11 cellular contexts compared by ENCODE assay signal in the genomic region with DNA sequence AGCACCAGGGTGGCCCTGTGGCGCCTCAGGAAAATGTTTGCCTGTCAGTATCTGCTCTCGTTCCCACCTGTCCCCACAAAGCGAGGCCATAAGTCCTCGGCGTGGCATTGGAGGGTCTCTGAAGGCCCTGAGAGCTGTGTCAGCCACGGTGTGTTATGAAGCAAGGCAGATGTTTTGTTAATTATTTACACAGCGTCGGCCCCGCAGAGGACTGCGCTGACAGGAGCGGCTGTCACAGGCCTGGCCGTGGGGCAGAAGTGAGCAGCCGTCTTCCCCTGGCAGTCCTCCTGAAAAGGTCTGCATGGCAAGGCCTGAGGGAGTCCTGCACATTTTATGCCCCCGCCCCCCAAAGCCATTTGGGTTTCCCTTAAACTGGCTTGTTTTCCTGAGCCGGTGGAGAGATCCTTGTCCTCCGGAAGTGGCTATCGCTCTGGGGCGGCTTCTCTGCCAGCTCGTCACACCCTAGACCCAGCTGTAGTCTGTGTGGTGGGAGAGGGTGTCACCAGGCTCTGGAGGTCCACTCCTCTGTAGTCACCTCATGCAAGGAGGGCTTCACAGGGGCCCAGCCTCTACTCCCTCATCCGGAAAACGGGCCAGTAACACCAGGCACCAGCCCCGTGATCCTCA. TPM values are rescaled to one million over a fixed set of nuclear protein-coding genes. Genes with fewer than 3 reads are reported as not detected.
DNase-seq lines count a peak whose midpoint lies in the region; ATAC-seq and TF ChIP-seq lines count a peak whose summit lies in the region.
"Had no signal": no experiment of that assay in that cellular context is flagged by ENCODE, and none has a peak within 500 bp of the region (broad histone marks: within the 10 kb centered on the region; RNA-seq: fewer than 3 reads in every experiment).

No MANE protein-coding gene starts in this region.

- ATAC-seq in GM19463 (IDR thresholded peaks at IDR 0.05; ENCODE audit: unreplicated experiment) (peak; percentile 29), memory B cell (ENCODE audit: low read depth) (no peak)
- ATAC-seq: stimulated activated naive CD8-positive, alpha-beta T cell treated with anti-CD3 and anti-CD28 coated beads, Interleukin-15, Interleukin-2, amounts not matched to agents 100 U/mL and 50 U/mL, for 24 hours had no signal

- CTCF ChIA-PET in CD4-positive, alpha-beta memory T cell (lab: Charles Lee; ENCODE audit: partially characterized antibody), result no interaction called here

- H3K9ac ChIP-seq in adipocyte (ENCODE audit: low read length), result peak overlapping the region; percentile 39

- intact Hi-C loops in tibial artery (cut with DNase I; ENCODE audit: low total_unique reads), result no loop called here
- intact Hi-C loops in CD4-positive, alpha-beta memory T cell (cut with micrococcal nuclease), result no loop called here

- peak overlapping the region; percentile 96 for H3K4me3 Mint-ChIP-seq in memory B cell
- H3K4me3 Mint-ChIP-seq in CD4-positive, alpha-beta memory T cell, result no peak overlapping the region

- peaks cover 60% of the 10 kb centered on the region for H3K4me1 Mint-ChIP-seq in memory B cell
- peaks cover 24 to 82% (median 47%) of the 10 kb centered on the region in 4 donors for H3K4me1 Mint-ChIP-seq in CD4-positive, alpha-beta memory T cell

- peak overlapping the region; percentile 24 for H3K4me3 ChIP-seq in adipocyte (ENCODE audit: low read length)
- H3K4me3 ChIP-seq in tibial artery, result peak overlapping the region; percentile 1 to 22
- H3K4me3 ChIP-seq in CD4-positive, alpha-beta memory T cell (ENCODE audit: low read length in 2 of 2), result no peak overlapping the region

- H3K27me3 ChIP-seq in adipocyte (replicated peaks; ENCODE audit: control insufficient read depth, insufficient read depth, low read length) (no peaks in the 10 kb centered on the region), tibial artery (no peaks in the 10 kb centered on the region)
- H3K27me3 ChIP-seq in CD4-positive, alpha-beta memory T cell (ENCODE audit: insufficient read depth, low read length), result no peaks in the 10 kb centered on the region

- peaks cover 69% of the 10 kb centered on the region for H3K4me1 ChIP-seq in adipocyte (ENCODE audit: control insufficient read depth, insufficient read depth, low read length)
- H3K4me1 ChIP-seq in tibial artery, result peaks cover 8 to 88% (median 81%) of the 10 kb centered on the region in 4 donors
- peaks cover 39% of the 10 kb centered on the region for H3K4me1 ChIP-seq in CD4-positive, alpha-beta memory T cell (ENCODE audit: insufficient read depth, low read length)

- H3K9me3 ChIP-seq in adipocyte (ENCODE audit: control insufficient read depth, low read length) (no peaks in the 10 kb centered on the region), tibial artery (no peaks in the 10 kb centered on the region)
- H3K9me3 ChIP-seq in CD4-positive, alpha-beta memory T cell (ENCODE audit: control insufficient read depth in 1 of 2, low read length in 2 of 2), result no peaks in the 10 kb centered on the region

- H3K27me3 Mint-ChIP-seq in memory B cell, result no peaks in the 10 kb centered on the region
- no peaks in the 10 kb centered on the region for H3K27me3 Mint-ChIP-seq in CD4-positive, alpha-beta memory T cell

- H3K27ac ChIP-seq in tibial artery, result peak overlapping the region; percentile 91 to 92
- no peak overlapping the region for H3K27ac ChIP-seq in CD4-positive, alpha-beta memory T cell (ENCODE audit: low read depth, low read length)

- H3K36me3 Mint-ChIP-seq in memory B cell, result peaks cover 7% of the 10 kb centered on the region
- no peaks in the 10 kb centered on the region for H3K36me3 Mint-ChIP-seq in CD4-positive, alpha-beta memory T cell

- no peak for TF ChIP-seq CTCF in tibial artery (IDR thresholded peaks at IDR 0.05)

- H3K27ac Mint-ChIP-seq in memory B cell, result peak overlapping the region; percentile 89
- peak overlapping the region in 2 of 7 donors; percentile 8 to 12 for H3K27ac Mint-ChIP-seq in CD4-positive, alpha-beta memory T cell

- no peaks in the 10 kb centered on the region for H3K9me3 Mint-ChIP-seq in memory B cell
- no peaks in the 10 kb centered on the region for H3K9me3 Mint-ChIP-seq in CD4-positive, alpha-beta memory T cell

- DNase-seq in adipocyte (ENCODE audit: low read depth) (no peak), memory B cell (ENCODE audit: low spot score in 2 of 2) (no peak), tibial artery (no peak), GOT3 (lab: John Stamatoyannopoulos, UW) (no peak), NAMALWA (ENCODE audit: low spot score) (no peak)
- no peak for DNase-seq in CD4-positive, alpha-beta memory T cell
- DNase-seq: activated naive CD4-positive, alpha-beta T cell treated with Interleukin-2 at 50 U/mL for 16 hours; NCI-H2081; stimulated activated CD4-positive, alpha-beta T cell treated with anti-CD3 and anti-CD28 coated beads, Interleukin-12 subunit alpha, Interleukin-12 subunit beta, amount 100 ng/mL, for 4 hours; stimulated activated naive CD8-positive, alpha-beta T cell treated with anti-CD3 and anti-CD28 coated beads, Interleukin-15, Interleukin-2, amounts not matched to agents 100 U/mL and 50 U/mL, for 24 hours had no signal

- POLR2A ChIA-PET in CD4-positive, alpha-beta memory T cell (lab: Charles Lee; ENCODE audit: partially characterized antibody), result no interaction called here

- H3K36me3 ChIP-seq in adipocyte (ENCODE audit: control insufficient read depth, insufficient read depth, low read length, severe bottlenecking) (peaks cover 35% of the 10 kb centered on the region), tibial artery (no peaks in the 10 kb centered on the region)
- peaks cover 5% of the 10 kb centered on the region for H3K36me3 ChIP-seq in CD4-positive, alpha-beta memory T cell (ENCODE audit: insufficient read depth, low read length)

RNA-seq across cellular contexts. Expression of gene NEK6, which starts 6.2 kb away (rescaled TPM):
- total RNA-seq in CD4-positive, alpha-beta memory T cell, result 10 to 100 TPM in 1 of 2 experiments, 1 to 10 TPM in 1; 9.9 to 11.7 TPM
- 1 to 10 TPM; 3.8 to 7.1 TPM for polyA plus RNA-seq in CD4-positive, alpha-beta memory T cell

Comparison
In these comparisons a context has a peak if more than half of its experiments do, and no peak if none do; other contexts are left out.
1. H3K4me3 ChIP-seq: peak in adipocyte (single experiment) and tibial artery (2 of 2); none in CD4-positive, alpha-beta memory T cell (0 of 2).